In genomic region chr4:35970366-35970960, GRCh38 we compare ENCODE assay signal across 14 cellular contexts.
DNase-seq lines count a peak whose midpoint lies in the region; ATAC-seq and TF ChIP-seq lines count a peak whose summit lies in the region.
"Had no signal": no experiment of that assay in that cellular context is flagged by ENCODE, and none has a peak within 500 bp of the region (broad histone marks: within the 10 kb centered on the region; RNA-seq: fewer than 3 reads in every experiment).

No MANE protein-coding gene starts in this region.

- peaks cover 4% of the 10 kb centered on the region for H3K4me1 Mint-ChIP-seq in activated CD8-positive, alpha-beta memory T cell treated with anti-CD3 and anti-CD28 coated beads, Interleukin-2, amount 10 ng/mL, durations not matched to agents 7 days and 5 days
- H3K4me1 Mint-ChIP-seq: nephron had no signal

- H3K4me1 ChIP-seq in esophagus muscularis mucosa: no peaks in the 10 kb centered on the region

- 86% methylated on average over 1 of the region's 1 CpG for WGBS in esophagus muscularis mucosa

- H3K36me3 ChIP-seq in kidney epithelial cell (ENCODE audit: control insufficient read depth, insufficient read depth, low read length) (no peaks in the 10 kb centered on the region), esophagus muscularis mucosa (no peaks in the 10 kb centered on the region)

- H3K27me3 ChIP-seq in kidney epithelial cell (ENCODE audit: control insufficient read depth, insufficient read depth, low read length): no peaks in the 10 kb centered on the region
- H3K27me3 ChIP-seq in esophagus muscularis mucosa: no peaks in the 10 kb centered on the region

- TF ChIP-seq CTCF in kidney epithelial cell (IDR thresholded peaks at IDR 0.05; ENCODE audit: insufficient read depth, low read length, poor library complexity, severe bottlenecking) (no peak), esophagus muscularis mucosa (IDR thresholded peaks at IDR 0.05) (no peak)

- no peak overlapping the region for H3K4me3 Mint-ChIP-seq in activated CD8-positive, alpha-beta memory T cell treated with anti-CD3 and anti-CD28 coated beads, Interleukin-2, amount 10 ng/mL, durations not matched to agents 7 days and 5 days
- H3K4me3 Mint-ChIP-seq: nephron had no signal

- H3K9me3 ChIP-seq in esophagus muscularis mucosa: no peaks in the 10 kb centered on the region

- no peak overlapping the region for H3K4me3 ChIP-seq in kidney epithelial cell (ENCODE audit: low read depth, low read length)
- no peak overlapping the region for H3K4me3 ChIP-seq in esophagus muscularis mucosa

- TF ChIP-seq POLR2A in esophagus muscularis mucosa (IDR thresholded peaks at IDR 0.05; ENCODE audit: low read depth): no peak

- no peaks in the 10 kb centered on the region for H3K36me3 Mint-ChIP-seq in activated CD8-positive, alpha-beta memory T cell treated with anti-CD3 and anti-CD28 coated beads, Interleukin-2, amount 10 ng/mL, durations not matched to agents 7 days and 5 days

- intact Hi-C loops in esophagus muscularis mucosa (cut with DNase I): no loop called here

- H3K27ac ChIP-seq in esophagus muscularis mucosa (replicated peaks in 1 of 4): no peak overlapping the region

- no peaks in the 10 kb centered on the region for H3K9me3 Mint-ChIP-seq in activated CD8-positive, alpha-beta memory T cell treated with anti-CD3 and anti-CD28 coated beads, Interleukin-2, amount 10 ng/mL, durations not matched to agents 7 days and 5 days (ENCODE audit: low read depth)
- H3K9me3 Mint-ChIP-seq: nephron had no signal

- TF ChIP-seq EP300 in esophagus muscularis mucosa (IDR thresholded peaks at IDR 0.05): no peak

- no peaks in the 10 kb centered on the region for H3K27me3 Mint-ChIP-seq in activated CD8-positive, alpha-beta memory T cell treated with anti-CD3 and anti-CD28 coated beads, Interleukin-2, amount 10 ng/mL, durations not matched to agents 7 days and 5 days

- H3K27ac Mint-ChIP-seq in activated CD8-positive, alpha-beta memory T cell treated with anti-CD3 and anti-CD28 coated beads, Interleukin-2, amount 10 ng/mL, durations not matched to agents 7 days and 5 days: no peak overlapping the region
- H3K27ac Mint-ChIP-seq: nephron had no signal

- no peak for DNase-seq in activated CD8-positive, alpha-beta memory T cell treated with anti-CD3 and anti-CD28 coated beads, Interleukin-2, amount 10 ng/mL, durations not matched to agents 7 days and 5 days
- no peak for DNase-seq in activated CD8-positive, alpha-beta memory T cell treated with anti-CD3 and anti-CD28 coated beads, Interleukin-2, amount 50 U/mL, for 4 hours
- DNase-seq in kidney epithelial cell (ENCODE audit: low read depth) (peak; percentile 5), epidermal melanocyte (ENCODE audit: insufficient read length, low spot score) (no peak), esophagus muscularis mucosa (ENCODE audit: extremely low spot score) (no peak)
- DNase-seq in activated effector memory CD4-positive, alpha-beta T cell treated with anti-CD3 and anti-CD28 coated beads, Interleukin-2, amount 50 U/mL, for 16 hours: no peak
- DNase-seq: ACHN, GOT3, left ventricle myocardium superior, NCI-H345, T1000 had no signal

- CTCF ChIA-PET in activated CD8-positive, alpha-beta memory T cell treated with anti-CD3 and anti-CD28 coated beads, Interleukin-2, amount 10 ng/mL, durations not matched to agents 7 days and 5 days (lab: Charles Lee): no interaction called here

- peak; percentile 27 for ATAC-seq in activated CD8-positive, alpha-beta memory T cell treated with anti-CD3 and anti-CD28 coated beads, Interleukin-2, amount 10 ng/mL, durations not matched to agents 7 days and 5 days
- peak; percentile 53 for ATAC-seq in GM21423 (IDR thresholded peaks at IDR 0.05; ENCODE audit: unreplicated experiment)
- ATAC-seq in HG02973 (IDR thresholded peaks at IDR 0.05; ENCODE audit: unreplicated experiment): peak; percentile 60
- ATAC-seq: left ventricle myocardium superior had no signal
